Comparison of ENCODE assay signal across 21 cellular contexts in genomic region chr2:15456343-15456742, GRCh38.
DNase-seq lines count a peak whose midpoint lies in the region; ATAC-seq and TF ChIP-seq lines count a peak whose summit lies in the region.
"Had no signal": no experiment of that assay in that cellular context is flagged by ENCODE, and none has a peak within 500 bp of the region (broad histone marks: within the 10 kb centered on the region; RNA-seq: fewer than 3 reads in every experiment).

No MANE protein-coding gene starts in this region.

- H3K9me3 Mint-ChIP-seq in activated naive CD4-positive, alpha-beta T cell treated with anti-CD3 and anti-CD28 coated beads, Interleukin-2, amount 50 U/mL, for 72 hours: no peaks in the 10 kb centered on the region
- H3K9me3 Mint-ChIP-seq: CD4-positive, alpha-beta memory T cell; HFFc6 had no signal

- peaks cover 29% of the 10 kb centered on the region for H3K4me1 ChIP-seq in adipocyte (ENCODE audit: control insufficient read depth, insufficient read depth, low read length)
- H3K4me1 ChIP-seq in hepatocyte (ENCODE audit: insufficient read depth): peaks cover 5% of the 10 kb centered on the region
- peaks cover 0 to 4% (median 0%) of the 10 kb centered on the region in 4 donors for H3K4me1 ChIP-seq in liver (ENCODE audit: control insufficient read depth in 4 of 4, insufficient read depth in 4 of 4, low read length in 3 of 4)
- peaks cover 0 to 21% (median 5%) of the 10 kb centered on the region in 5 donors for H3K4me1 ChIP-seq in subcutaneous abdominal adipose tissue (ENCODE audit: control insufficient read depth in 5 of 5, insufficient read depth in 5 of 5, low read length in 5 of 5)

- no peaks in the 10 kb centered on the region for H3K27me3 ChIP-seq in adipocyte (replicated peaks; ENCODE audit: control insufficient read depth, insufficient read depth, low read length)
- no peaks in the 10 kb centered on the region for H3K27me3 ChIP-seq in hepatocyte
- H3K27me3 ChIP-seq in liver (ENCODE audit: control insufficient read depth in 4 of 4, insufficient read depth in 4 of 4, low read length in 3 of 4): no peaks in the 10 kb centered on the region
- no peaks in the 10 kb centered on the region for H3K27me3 ChIP-seq in subcutaneous abdominal adipose tissue (ENCODE audit: control insufficient read depth in 5 of 5, insufficient read depth in 4 of 5, low read length in 5 of 5)

- peak overlapping the region; percentile 45 for H3K9ac ChIP-seq in adipocyte (ENCODE audit: low read length)
- no peak overlapping the region for H3K9ac ChIP-seq in liver (ENCODE audit: low read depth in 1 of 2, low read length in 2 of 2)
- no peak overlapping the region for H3K9ac ChIP-seq in subcutaneous abdominal adipose tissue (ENCODE audit: low read length in 5 of 5)
- H3K9ac ChIP-seq: GM23248 had no signal

- no peak overlapping the region for H3K27ac ChIP-seq in hepatocyte
- no peak overlapping the region for H3K27ac ChIP-seq in liver (ENCODE audit: low read depth in 1 of 2, low read length in 2 of 2)
- H3K27ac ChIP-seq in subcutaneous abdominal adipose tissue (ENCODE audit: low read depth, low read length): peak overlapping the region; percentile 6
- H3K27ac ChIP-seq: C4-2B, GM23248, HL-60 had no signal

- WGBS in hepatocyte (ENCODE audit: low lambda C conversion rate, missing lambda C conversion rate): 75% methylated on average over 3 of the region's 3 CpGs
- 44% methylated on average over 3 of the region's 3 CpGs for WGBS in liver

- peaks cover 43% of the 10 kb centered on the region for H3K36me3 ChIP-seq in adipocyte (ENCODE audit: control insufficient read depth, insufficient read depth, low read length, severe bottlenecking)
- H3K36me3 ChIP-seq in hepatocyte (replicated peaks; ENCODE audit: insufficient read depth, low read depth): no peaks in the 10 kb centered on the region
- H3K36me3 ChIP-seq in liver (ENCODE audit: control insufficient read depth in 4 of 4, insufficient read depth in 3 of 4, low read depth in 1 of 4, low read length in 3 of 4): peaks cover 0 to 13% (median 2%) of the 10 kb centered on the region in 4 donors
- peaks cover 8 to 25% (median 15%) of the 10 kb centered on the region in 5 donors for H3K36me3 ChIP-seq in subcutaneous abdominal adipose tissue (ENCODE audit: control insufficient read depth in 5 of 5, insufficient read depth in 5 of 5, low read length in 5 of 5)

- no peaks in the 10 kb centered on the region for H3K9me3 ChIP-seq in adipocyte (ENCODE audit: control insufficient read depth, low read length)
- no peaks in the 10 kb centered on the region for H3K9me3 ChIP-seq in hepatocyte (ENCODE audit: low read depth)
- H3K9me3 ChIP-seq in liver (ENCODE audit: control insufficient read depth in 4 of 4, low read length in 3 of 4): no peaks in the 10 kb centered on the region
- H3K9me3 ChIP-seq in subcutaneous abdominal adipose tissue (ENCODE audit: control insufficient read depth in 5 of 5, low read length in 5 of 5): no peaks in the 10 kb centered on the region

- H2AFZ ChIP-seq in hepatocyte: no peak overlapping the region
- H2AFZ ChIP-seq: GM23248 had no signal

- TF ChIP-seq RAD21 in liver (IDR thresholded peaks at IDR 0.05): no peak

- no peaks in the 10 kb centered on the region for H3K9me2 ChIP-seq in hepatocyte (replicated peaks; ENCODE audit: insufficient read depth)

- no peak for TF ChIP-seq CTCF in hepatocyte (IDR thresholded peaks at IDR 0.05; ENCODE audit: poor library complexity)
- TF ChIP-seq CTCF in liver (IDR thresholded peaks at IDR 0.05; ENCODE audit: low read depth, low read length, missing input control): no peak

- H3K79me2 ChIP-seq in hepatocyte: no peaks in the 10 kb centered on the region

- peak overlapping the region; percentile 42 for H3K4me3 ChIP-seq in adipocyte (ENCODE audit: low read length)
- H3K4me3 ChIP-seq in hepatocyte: no peak overlapping the region
- no peak overlapping the region for H3K4me3 ChIP-seq in liver (ENCODE audit: low read depth in 1 of 3, low read length in 3 of 3)
- H3K4me3 ChIP-seq in subcutaneous abdominal adipose tissue (ENCODE audit: low read depth in 1 of 5, low read length in 5 of 5): no peak overlapping the region
- H3K4me3 ChIP-seq: GM12878, GM23248, K562 had no signal

- H3K4me2 ChIP-seq in hepatocyte: peak overlapping the region; percentile 3

- H3K27ac Mint-ChIP-seq in activated naive CD4-positive, alpha-beta T cell treated with anti-CD3 and anti-CD28 coated beads, Interleukin-2, amount 50 U/mL, for 72 hours: no peak overlapping the region
- H3K27ac Mint-ChIP-seq: HFFc6 had no signal

- no peaks in the 10 kb centered on the region for H4K20me1 ChIP-seq in hepatocyte (ENCODE audit: insufficient read depth, poor library complexity, severe bottlenecking)

- H3K36me3 Mint-ChIP-seq in activated naive CD4-positive, alpha-beta T cell treated with anti-CD3 and anti-CD28 coated beads, Interleukin-2, amount 50 U/mL, for 72 hours: peaks cover 4 to 20% of the 10 kb centered on the region in 2 donors

- no peak for DNase-seq in adipocyte (ENCODE audit: low read depth)
- DNase-seq in hepatocyte (ENCODE audit: low spot score): no peak
- no peak for DNase-seq in CD1c-positive myeloid dendritic cell (ENCODE audit: extremely low spot score)
- DNase-seq in activated naive CD4-positive, alpha-beta T cell treated with anti-CD3 and anti-CD28 coated beads, Interleukin-2, amount 50 U/mL, for 72 hours (ENCODE audit: low spot score in 2 of 2): no peak
- no peak for DNase-seq in midbrain (lab: John Stamatoyannopoulos, UW)
- DNase-seq: AML-193; CD4-positive, alpha-beta memory T cell; DMS153; DND-41; EL; GM23248; H7; HFFc6; IMR-90 had no signal

- ATAC-seq in activated naive CD4-positive, alpha-beta T cell treated with anti-CD3 and anti-CD28 coated beads, Interleukin-2, amount 50 U/mL, for 72 hours: no peak
- ATAC-seq: GM12878, HCT116, K562 had no signal

TF ChIP-seq in liver, 16 proteins besides CTCF, POLR2A, EP300 and RAD21:
- no peak for TF ChIP-seq SP1 (IDR thresholded peaks at IDR 0.05)
- TF ChIP-seq NR2F2 (IDR thresholded peaks at IDR 0.05): no peak
- no peak for TF ChIP-seq ZBTB33 (IDR thresholded peaks at IDR 0.05)
- no peak for TF ChIP-seq RXRA (IDR thresholded peaks at IDR 0.05)
- TF ChIP-seq JUND (IDR thresholded peaks at IDR 0.05): no peak
- TF ChIP-seq HNF4A (conservative IDR thresholded peaks at IDR 0.05): peak; percentile 38 to 54
TF ChIP-seq in liver: peak in this region for 1.
